1 cellular context compared by ENCODE assay signal in genomic region chr3:31235062-31235704, GRCh38.
A peak's percentile ranks its signal among the peaks of the same experiment; 100 is the strongest.
TF ChIP-seq lines count a peak whose summit lies in the region.

No MANE protein-coding gene starts in this region.

TF ChIP-seq in SK-N-SH, 30 proteins besides CTCF, POLR2A, EP300 and RAD21:
- TF ChIP-seq FOXJ3 (CRISPR knock-in tag; IDR thresholded peaks at IDR 0.05): 0 out of 2 replicates have a peak, but pooled peaks have one; percentile 57
- no peak for TF ChIP-seq YY1 (IDR thresholded peaks at IDR 0.05; ENCODE audit: low read depth)
- peak; percentile 86 for TF ChIP-seq GATA2 (CRISPR knock-in tag; IDR thresholded peaks at IDR 0.05)
- no peak for TF ChIP-seq ZBTB33 (IDR thresholded peaks at IDR 0.05; ENCODE audit: borderline replicate concordance, low read depth)
- TF ChIP-seq SMC3 (IDR thresholded peaks at IDR 0.05; ENCODE audit: low read depth, low read length): no peak
- TF ChIP-seq RCOR1 (IDR thresholded peaks at IDR 0.05; ENCODE audit: low read length): peak; percentile 96
